15 cellular contexts compared by ENCODE assay signal in genomic region chr3:172357850-172358754, GRCh38.
DNase-seq lines count a peak whose midpoint lies in the region; ATAC-seq and TF ChIP-seq lines count a peak whose summit lies in the region.
"Had no signal": no experiment of that assay in that cellular context is flagged by ENCODE, and none has a peak within 500 bp of the region (broad histone marks: within the 10 kb centered on the region; RNA-seq: fewer than 3 reads in every experiment).

No MANE protein-coding gene starts in this region.

- intact Hi-C loops in Right ventricle myocardium superior (cut with DNase I) (no loop called here), left ventricle myocardium inferior (cut with micrococcal nuclease) (no loop called here), breast epithelium (cut with DNase I; ENCODE audit: low total_unique reads) (no loop called here), left lung (cut with DNase I) (no loop called here), esophagus muscularis mucosa (cut with DNase I) (no loop called here)

- DNase-seq in Right ventricle myocardium superior (no peak), left ventricle myocardium inferior (no peak), breast epithelium (ENCODE audit: low spot score in 2 of 2) (no peak), left lung (no peak), esophagus muscularis mucosa (ENCODE audit: extremely low spot score) (no peak)
- DNase-seq in effector memory CD4-positive, alpha-beta T cell = no peak
- DNase-seq: activated CD4-positive, CD25-positive, alpha-beta regulatory T cell; activated T-cell treated with anti-CD3 and anti-CD28 coated beads for 4 hours; EL; MG63; NCI-H748 treated with DMSO at 0.1 percent for 48 hours had no signal

- TF ChIP-seq CTCF in left ventricle myocardium inferior (IDR thresholded peaks at IDR 0.05; ENCODE audit: borderline replicate concordance) (no peak), breast epithelium (IDR thresholded peaks at IDR 0.05) (no peak), left lung (IDR thresholded peaks at IDR 0.05) (no peak), esophagus muscularis mucosa (IDR thresholded peaks at IDR 0.05) (no peak)

- H3K4me1 ChIP-seq in left ventricle myocardium inferior (peaks cover 64% of the 10 kb centered on the region), breast epithelium (no peaks in the 10 kb centered on the region), left lung (peaks cover 0 to 9% of the 10 kb centered on the region in 2 donors), esophagus muscularis mucosa (peaks cover 25 to 38% (median 32%) of the 10 kb centered on the region in 4 donors)
- no peaks in the 10 kb centered on the region for H3K4me1 ChIP-seq in effector memory CD4-positive, alpha-beta T cell (ENCODE audit: control insufficient read depth, insufficient read depth, low read length, poor library complexity, severe bottlenecking)

- H3K9me3 ChIP-seq in left ventricle myocardium inferior (replicated peaks) (no peaks in the 10 kb centered on the region), breast epithelium (no peaks in the 10 kb centered on the region), left lung (no peaks in the 10 kb centered on the region), esophagus muscularis mucosa (no peaks in the 10 kb centered on the region)
- H3K9me3 ChIP-seq in effector memory CD4-positive, alpha-beta T cell (ENCODE audit: control insufficient read depth, low read length) = no peaks in the 10 kb centered on the region
- H3K9me3 ChIP-seq: MG63 had no signal

- TF ChIP-seq POLR2A in breast epithelium (IDR thresholded peaks at IDR 0.05) (no peak), esophagus muscularis mucosa (IDR thresholded peaks at IDR 0.05; ENCODE audit: low read depth) (no peak)

- H3K4me3 ChIP-seq in left ventricle myocardium inferior (no peak overlapping the region), breast epithelium (no peak overlapping the region), left lung (no peak overlapping the region), esophagus muscularis mucosa (no peak overlapping the region)
- H3K4me3 ChIP-seq in effector memory CD4-positive, alpha-beta T cell (ENCODE audit: insufficient read depth, low read depth, low read length, poor library complexity, severe bottlenecking) = no peak overlapping the region
- H3K4me3 ChIP-seq: MG63 had no signal

- ATAC-seq in Right ventricle myocardium superior (ENCODE audit: poor library complexity) = peak; percentile 51
- ATAC-seq in left lung = peak; percentile 14
- no peak for ATAC-seq in HG03108 (IDR thresholded peaks at IDR 0.05; ENCODE audit: unreplicated experiment)
- ATAC-seq in HG03521 (IDR thresholded peaks at IDR 0.05; ENCODE audit: unreplicated experiment) = no peak
- ATAC-seq: SK-N-SH treated with all-trans-retinoic acid at 6 μM for 48 hours had no signal

- TF ChIP-seq EP300 in esophagus muscularis mucosa (IDR thresholded peaks at IDR 0.05) = no peak

- WGBS in esophagus muscularis mucosa = 72% methylated on average over 6 of the region's 6 CpGs

- H3K27ac ChIP-seq in left ventricle myocardium inferior (replicated peaks) (no peak overlapping the region), breast epithelium (peak overlapping the region; percentile 48 to 59), left lung (peak overlapping the region in 1 of 2 donors; percentile 3), esophagus muscularis mucosa (replicated peaks in 1 of 4) (no peak overlapping the region)
- H3K27ac ChIP-seq in effector memory CD4-positive, alpha-beta T cell (ENCODE audit: insufficient read depth, low read length, poor library complexity, severe bottlenecking) = no peak overlapping the region
- H3K27ac ChIP-seq: epithelial cell of prostate had no signal

- H3K36me3 ChIP-seq in left ventricle myocardium inferior (peaks cover 31% of the 10 kb centered on the region), breast epithelium (peaks cover under 1% of the 10 kb centered on the region), left lung (peaks cover 0 to 73% of the 10 kb centered on the region in 2 donors), esophagus muscularis mucosa (peaks cover 6 to 53% (median 30%) of the 10 kb centered on the region in 4 donors)
- H3K36me3 ChIP-seq in effector memory CD4-positive, alpha-beta T cell (ENCODE audit: control insufficient read depth, insufficient read depth, low read length) = peaks cover 15% of the 10 kb centered on the region

- H3K27me3 ChIP-seq in left ventricle myocardium inferior (ENCODE audit: low read depth) = no peaks in the 10 kb centered on the region
- H3K27me3 ChIP-seq in breast epithelium = no peaks in the 10 kb centered on the region
- no peaks in the 10 kb centered on the region for H3K27me3 ChIP-seq in left lung
- H3K27me3 ChIP-seq in effector memory CD4-positive, alpha-beta T cell (replicated peaks; ENCODE audit: control insufficient read depth, insufficient read depth, low read length, poor library complexity, severe bottlenecking) = no peaks in the 10 kb centered on the region
- H3K27me3 ChIP-seq in esophagus muscularis mucosa = no peaks in the 10 kb centered on the region
- H3K27me3 ChIP-seq: MG63 had no signal

Comparison
In these comparisons a context has a peak if more than half of its experiments do, and no peak if none do; other contexts are left out.
1. ATAC-seq: peak in Right ventricle myocardium superior (single experiment) and left lung (single experiment); none in HG03108 (single experiment) and HG03521 (single experiment).
2. H3K27ac ChIP-seq: peak in breast epithelium (2 of 2); none in left ventricle myocardium inferior (single experiment), effector memory CD4-positive, alpha-beta T cell (single experiment) and esophagus muscularis mucosa (0 of 4).